Comparison of ENCODE assay signal across 1 cellular context in the genomic region with DNA sequence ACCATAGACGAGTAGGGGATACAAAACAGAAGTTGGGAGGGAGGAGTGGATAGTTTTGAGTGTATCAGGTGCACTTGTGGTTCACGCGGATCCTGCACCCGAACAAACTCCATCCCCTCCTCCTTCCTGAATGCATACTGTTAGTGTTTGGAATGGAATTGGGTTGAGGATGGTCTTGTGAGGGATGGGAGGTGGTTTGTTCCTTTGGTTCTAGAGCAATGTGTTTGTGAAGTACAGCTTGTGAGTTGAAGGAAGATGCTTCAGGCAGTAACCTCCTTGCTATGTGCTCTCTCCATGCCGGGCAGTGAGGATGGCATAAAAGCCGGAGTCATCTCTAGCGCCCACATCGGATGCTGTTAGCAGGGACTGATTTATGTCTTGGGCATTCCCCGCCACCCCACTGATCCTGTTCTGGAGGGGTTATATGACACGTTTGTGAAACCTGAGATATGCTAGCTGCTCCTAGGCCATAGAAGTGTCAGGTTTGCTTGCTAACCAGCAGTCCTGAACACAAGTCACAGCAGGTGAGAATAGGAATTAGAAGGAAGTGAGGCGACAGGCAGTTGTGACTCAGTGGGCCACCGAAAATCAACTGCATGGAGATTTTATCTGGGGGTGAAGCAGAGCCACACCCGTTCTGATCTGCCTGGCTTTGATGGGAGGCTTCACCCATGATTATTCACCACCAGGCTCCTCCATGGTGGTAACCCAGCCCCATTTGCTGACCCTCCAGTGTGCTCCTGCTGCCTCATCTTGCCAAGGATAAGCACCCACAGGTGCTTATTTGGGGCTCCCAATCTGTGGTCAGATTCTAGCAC.
TF ChIP-seq lines count a peak whose summit lies in the region.

No MANE protein-coding gene starts in this region.

TF ChIP-seq in HepG2, 621 proteins besides CTCF, POLR2A, EP300 and RAD21 (continued from another document):
- TF ChIP-seq, protein P1, sequence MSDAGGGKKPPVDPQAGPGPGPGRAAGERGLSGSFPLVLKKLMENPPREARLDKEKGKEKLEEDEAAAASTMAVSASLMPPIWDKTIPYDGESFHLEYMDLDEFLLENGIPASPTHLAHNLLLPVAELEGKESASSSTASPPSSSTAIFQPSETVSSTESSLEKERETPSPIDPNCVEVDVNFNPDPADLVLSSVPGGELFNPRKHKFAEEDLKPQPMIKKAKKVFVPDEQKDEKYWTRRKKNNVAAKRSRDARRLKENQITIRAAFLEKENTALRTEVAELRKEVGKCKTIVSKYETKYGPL (CRISPR knock-in tag; IDR thresholded peaks at IDR 0.05) = no peak
- TF ChIP-seq HOXD1 (CRISPR knock-in tag; IDR thresholded peaks at IDR 0.05) = no peak
- TF ChIP-seq ZKSCAN8 (CRISPR knock-in tag; IDR thresholded peaks at IDR 0.05; ENCODE audit: borderline replicate concordance) = no peak
- no peak for TF ChIP-seq CBX5 (CRISPR knock-in tag; IDR thresholded peaks at IDR 0.05; ENCODE audit: borderline replicate concordance)
- no peak for TF ChIP-seq SMAD3 (CRISPR knock-in tag; IDR thresholded peaks at IDR 0.05)
- TF ChIP-seq ZMAT5 (CRISPR knock-in tag; IDR thresholded peaks at IDR 0.05; ENCODE audit: borderline replicate concordance, low read depth) = no peak
- TF ChIP-seq, protein P2, sequence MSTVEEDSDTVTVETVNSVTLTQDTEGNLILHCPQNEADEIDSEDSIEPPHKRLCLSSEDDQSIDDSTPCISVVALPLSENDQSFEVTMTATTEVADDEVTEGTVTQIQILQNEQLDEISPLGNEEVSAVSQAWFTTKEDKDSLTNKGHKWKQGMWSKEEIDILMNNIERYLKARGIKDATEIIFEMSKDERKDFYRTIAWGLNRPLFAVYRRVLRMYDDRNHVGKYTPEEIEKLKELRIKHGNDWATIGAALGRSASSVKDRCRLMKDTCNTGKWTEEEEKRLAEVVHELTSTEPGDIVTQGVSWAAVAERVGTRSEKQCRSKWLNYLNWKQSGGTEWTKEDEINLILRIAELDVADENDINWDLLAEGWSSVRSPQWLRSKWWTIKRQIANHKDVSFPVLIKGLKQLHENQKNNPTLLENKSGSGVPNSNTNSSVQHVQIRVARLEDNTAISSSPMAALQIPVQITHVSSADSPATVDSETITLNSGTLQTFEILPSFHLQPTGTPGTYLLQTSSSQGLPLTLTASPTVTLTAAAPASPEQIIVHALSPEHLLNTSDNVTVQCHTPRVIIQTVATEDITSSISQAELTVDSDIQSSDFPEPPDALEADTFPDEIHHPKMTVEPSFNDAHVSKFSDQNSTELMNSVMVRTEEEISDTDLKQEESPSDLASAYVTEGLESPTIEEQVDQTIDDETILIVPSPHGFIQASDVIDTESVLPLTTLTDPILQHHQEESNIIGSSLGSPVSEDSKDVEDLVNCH (CRISPR knock-in tag; IDR thresholded peaks at IDR 0.05) = no peak
- no peak for TF ChIP-seq POGK (CRISPR knock-in tag; conservative IDR thresholded peaks at IDR 0.05)
- no peak for TF ChIP-seq E2F5 (CRISPR knock-in tag; conservative IDR thresholded peaks at IDR 0.05)
- TF ChIP-seq ZNF777 (CRISPR knock-in tag; IDR thresholded peaks at IDR 0.05) = no peak
- no peak for TF ChIP-seq STAG1 (CRISPR knock-in tag; IDR thresholded peaks at IDR 0.05)
- no peak for TF ChIP-seq SMARCC2 (IDR thresholded peaks at IDR 0.05)
- no peak; the same call in 1 of the 2 replicates for TF ChIP-seq BORCS8-MEF2B (CRISPR knock-in tag; IDR thresholded peaks at IDR 0.05)
- TF ChIP-seq NR1H2 (CRISPR knock-in tag; IDR thresholded peaks at IDR 0.05; ENCODE audit: borderline replicate concordance, low read depth) = no peak
- TF ChIP-seq, protein P3, sequence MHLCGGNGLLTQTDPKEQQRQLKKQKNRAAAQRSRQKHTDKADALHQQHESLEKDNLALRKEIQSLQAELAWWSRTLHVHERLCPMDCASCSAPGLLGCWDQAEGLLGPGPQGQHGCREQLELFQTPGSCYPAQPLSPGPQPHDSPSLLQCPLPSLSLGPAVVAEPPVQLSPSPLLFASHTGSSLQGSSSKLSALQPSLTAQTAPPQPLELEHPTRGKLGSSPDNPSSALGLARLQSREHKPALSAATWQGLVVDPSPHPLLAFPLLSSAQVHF (CRISPR knock-in tag; IDR thresholded peaks at IDR 0.05) = no peak
- TF ChIP-seq GPBP1L1 (CRISPR knock-in tag; IDR thresholded peaks at IDR 0.05) = no peak
- no peak for TF ChIP-seq NFIB (CRISPR knock-in tag; IDR thresholded peaks at IDR 0.05; ENCODE audit: borderline replicate concordance)
- no peak for TF ChIP-seq REPIN1 (CRISPR knock-in tag; IDR thresholded peaks at IDR 0.05; ENCODE audit: borderline replicate concordance, low read depth)
- TF ChIP-seq, protein P4, sequence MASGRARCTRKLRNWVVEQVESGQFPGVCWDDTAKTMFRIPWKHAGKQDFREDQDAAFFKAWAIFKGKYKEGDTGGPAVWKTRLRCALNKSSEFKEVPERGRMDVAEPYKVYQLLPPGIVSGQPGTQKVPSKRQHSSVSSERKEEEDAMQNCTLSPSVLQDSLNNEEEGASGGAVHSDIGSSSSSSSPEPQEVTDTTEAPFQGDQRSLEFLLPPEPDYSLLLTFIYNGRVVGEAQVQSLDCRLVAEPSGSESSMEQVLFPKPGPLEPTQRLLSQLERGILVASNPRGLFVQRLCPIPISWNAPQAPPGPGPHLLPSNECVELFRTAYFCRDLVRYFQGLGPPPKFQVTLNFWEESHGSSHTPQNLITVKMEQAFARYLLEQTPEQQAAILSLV (CRISPR knock-in tag; IDR thresholded peaks at IDR 0.05; ENCODE audit: borderline replicate concordance) = 0 out of 2 replicates have a peak, but pooled peaks have one; percentile 30
- no peak for TF ChIP-seq TCF12 (IDR thresholded peaks at IDR 0.05)
- TF ChIP-seq TCF12 (CRISPR knock-in tag; IDR thresholded peaks at IDR 0.05) = no peak
- TF ChIP-seq ZNF292 (CRISPR knock-in tag; IDR thresholded peaks at IDR 0.05; ENCODE audit: borderline replicate concordance, low read depth) = 0 out of 2 replicates have a peak, but pooled peaks have one; percentile 20
- TF ChIP-seq ZIK1 (CRISPR knock-in tag; IDR thresholded peaks at IDR 0.05; ENCODE audit: borderline replicate concordance, low read depth) = no peak
- TF ChIP-seq PPARG (CRISPR knock-in tag; conservative IDR thresholded peaks at IDR 0.05) = no peak
- TF ChIP-seq ZNF431 (CRISPR knock-in tag; IDR thresholded peaks at IDR 0.05; ENCODE audit: borderline replicate concordance, low read depth) = no peak
- TF ChIP-seq ZMYM2 (CRISPR knock-in tag; IDR thresholded peaks at IDR 0.05) = no peak
- TF ChIP-seq KLF6 (CRISPR knock-in tag; IDR thresholded peaks at IDR 0.05) = 0 out of 2 replicates have a peak, but pooled peaks have one; percentile 29
- TF ChIP-seq IKZF4 (CRISPR knock-in tag; IDR thresholded peaks at IDR 0.05; ENCODE audit: borderline replicate concordance, low read depth, not compliant biosample characterization) = no peak
- TF ChIP-seq HNRNPL (IDR thresholded peaks at IDR 0.05; ENCODE audit: low read depth, low read length) = no peak
- no peak for TF ChIP-seq CREM (IDR thresholded peaks at IDR 0.05)
- no peak for TF ChIP-seq CREM (CRISPR knock-in tag; IDR thresholded peaks at IDR 0.05)
